20 cellular contexts compared by ENCODE assay signal in genomic region chr2:16320716-16321115, GRCh38.
DNase-seq lines count a peak whose midpoint lies in the region; TF ChIP-seq lines count a peak whose summit lies in the region.
"Had no signal": no experiment of that assay in that cellular context is flagged by ENCODE, and none has a peak within 500 bp of the region (broad histone marks: within the 10 kb centered on the region; RNA-seq: fewer than 3 reads in every experiment).

No MANE protein-coding gene starts in this region.

- H3K27ac ChIP-seq in coronary artery: no peak overlapping the region
- H3K27ac ChIP-seq: sigmoid colon, vagina, WERI-Rb-1 had no signal

- H3K4me3 ChIP-seq in coronary artery: no peak overlapping the region
- H3K4me3 ChIP-seq: HAP-1, sigmoid colon, vagina had no signal

- TF ChIP-seq CTCF in coronary artery (IDR thresholded peaks at IDR 0.05): no peak

- DNase-seq in NCI-H1417 (lab: John Stamatoyannopoulos, UW): peak; percentile 23 to 83 (median 34)
- peak; percentile 94 for DNase-seq in NCI-H748 (lab: John Stamatoyannopoulos, UW; ENCODE audit: unreplicated experiment)
- DNase-seq in islet precursor cell: peak; percentile 82
- peak; percentile 76 for DNase-seq in superior temporal gyrus (ENCODE audit: extremely low spot score)
- no peak for DNase-seq in NCI-H2196 treated with DMSO at 0.1 percent for 48 hours (lab: John Stamatoyannopoulos, UW; ENCODE audit: unreplicated experiment)
- DNase-seq in T-helper 9 cell: no peak
- no peak for DNase-seq in coronary artery (ENCODE audit: low spot score)
- DNase-seq: activated CD4-positive, alpha-beta memory T cell treated with anti-CD3 and anti-CD28 coated beads, Interleukin-2, amount 10 ng/mL, durations not matched to agents 7 days and 5 days; activated T-cell treated with anti-CD3 and anti-CD28 coated beads, Interleukin-2, amount 50 U/mL, for 4 hours; KBM-7; NCI-H446 treated with DMSO at 0.1 percent for 48 hours; occipital lobe; Right ventricle myocardium superior; sigmoid colon; stimulated activated CD4-positive, alpha-beta T cell treated with anti-CD3 and anti-CD28 coated beads, Interleukin-2, amount 100 ng/mL, for 24 hours; stimulated activated naive CD8-positive, alpha-beta T cell treated with anti-CD3 and anti-CD28 coated beads, Interleukin-15, amount 100 ng/mL, for 72 hours; T-cell; WERI-Rb-1 had no signal

Comparison
In these comparisons a context has a peak if more than half of its experiments do, and no peak if none do; other contexts are left out.
1. DNase-seq: peak in NCI-H1417 (3 of 3), NCI-H748 (single experiment), islet precursor cell (single experiment) and superior temporal gyrus (single experiment); none in NCI-H2196 treated with DMSO at 0.1 percent for 48 hours (single experiment), T-helper 9 cell (single experiment) and coronary artery (single experiment).